Comparison of ENCODE assay signal across 1 cellular context in the genomic region with DNA sequence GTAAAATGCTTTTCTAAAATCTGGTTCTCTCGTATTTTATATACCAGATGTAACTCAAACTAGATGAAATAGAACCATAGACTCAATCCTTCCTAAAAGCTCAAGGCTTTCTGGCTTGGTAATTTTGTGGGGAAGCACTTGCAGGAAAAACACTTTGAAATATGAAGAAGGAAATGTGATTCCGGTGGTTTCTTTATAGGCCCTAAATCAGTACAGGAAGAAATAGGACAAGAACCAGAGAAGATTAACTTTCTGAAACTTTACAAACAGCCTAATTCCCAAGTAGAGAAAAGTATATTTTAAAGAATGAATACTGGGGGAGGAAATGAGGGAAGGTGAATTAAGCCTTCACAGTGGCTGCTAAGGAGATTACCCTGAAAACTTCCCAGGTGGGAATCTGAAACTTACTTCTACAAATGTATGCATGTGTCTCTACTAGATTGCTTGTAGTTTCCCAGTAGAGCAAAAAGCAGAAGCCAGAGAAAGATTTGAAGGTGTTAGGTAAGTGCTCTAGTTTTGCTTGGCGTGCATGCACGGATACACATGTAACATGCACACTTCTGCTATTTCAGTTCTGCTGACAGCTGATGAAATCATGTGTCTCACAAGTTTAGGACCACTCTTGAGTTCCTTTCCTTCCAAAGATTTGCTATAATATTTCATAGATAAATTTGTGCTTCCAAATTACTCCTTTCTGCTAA.
A peak's percentile ranks its signal among the peaks of the same experiment; 100 is the strongest.
TF ChIP-seq lines count a peak whose summit lies in the region.

No MANE protein-coding gene starts in this region.

TF ChIP-seq in GM12878, 131 proteins besides CTCF, POLR2A, EP300 and RAD21 (continued from another document):
- TF ChIP-seq, protein P1, sequence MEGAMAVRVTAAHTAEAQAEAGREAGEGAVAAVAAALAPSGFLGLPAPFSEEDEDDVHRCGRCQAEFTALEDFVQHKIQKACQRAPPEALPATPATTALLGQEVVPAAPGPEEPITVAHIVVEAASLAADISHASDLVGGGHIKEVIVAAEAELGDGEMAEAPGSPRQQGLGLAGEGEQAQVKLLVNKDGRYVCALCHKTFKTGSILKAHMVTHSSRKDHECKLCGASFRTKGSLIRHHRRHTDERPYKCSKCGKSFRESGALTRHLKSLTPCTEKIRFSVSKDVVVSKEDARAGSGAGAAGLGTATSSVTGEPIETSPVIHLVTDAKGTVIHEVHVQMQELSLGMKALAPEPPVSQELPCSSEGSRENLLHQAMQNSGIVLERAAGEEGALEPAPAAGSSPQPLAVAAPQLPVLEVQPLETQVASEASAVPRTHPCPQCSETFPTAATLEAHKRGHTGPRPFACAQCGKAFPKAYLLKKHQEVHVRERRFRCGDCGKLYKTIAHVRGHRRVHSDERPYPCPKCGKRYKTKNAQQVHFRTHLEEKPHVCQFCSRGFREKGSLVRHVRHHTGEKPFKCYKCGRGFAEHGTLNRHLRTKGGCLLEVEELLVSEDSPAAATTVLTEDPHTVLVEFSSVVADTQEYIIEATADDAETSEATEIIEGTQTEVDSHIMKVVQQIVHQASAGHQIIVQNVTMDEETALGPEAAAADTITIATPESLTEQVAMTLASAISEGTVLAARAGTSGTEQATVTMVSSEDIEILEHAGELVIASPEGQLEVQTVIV (IDR thresholded peaks at IDR 0.05; ENCODE audit: borderline replicate concordance, partially characterized antibody) = no peak
- TF ChIP-seq CBX3 (IDR thresholded peaks at IDR 0.05; ENCODE audit: borderline replicate concordance, low read depth) = no peak
- no peak for TF ChIP-seq SREBF2 (IDR thresholded peaks at IDR 0.05; ENCODE audit: low read length)
- TF ChIP-seq, protein P2, sequence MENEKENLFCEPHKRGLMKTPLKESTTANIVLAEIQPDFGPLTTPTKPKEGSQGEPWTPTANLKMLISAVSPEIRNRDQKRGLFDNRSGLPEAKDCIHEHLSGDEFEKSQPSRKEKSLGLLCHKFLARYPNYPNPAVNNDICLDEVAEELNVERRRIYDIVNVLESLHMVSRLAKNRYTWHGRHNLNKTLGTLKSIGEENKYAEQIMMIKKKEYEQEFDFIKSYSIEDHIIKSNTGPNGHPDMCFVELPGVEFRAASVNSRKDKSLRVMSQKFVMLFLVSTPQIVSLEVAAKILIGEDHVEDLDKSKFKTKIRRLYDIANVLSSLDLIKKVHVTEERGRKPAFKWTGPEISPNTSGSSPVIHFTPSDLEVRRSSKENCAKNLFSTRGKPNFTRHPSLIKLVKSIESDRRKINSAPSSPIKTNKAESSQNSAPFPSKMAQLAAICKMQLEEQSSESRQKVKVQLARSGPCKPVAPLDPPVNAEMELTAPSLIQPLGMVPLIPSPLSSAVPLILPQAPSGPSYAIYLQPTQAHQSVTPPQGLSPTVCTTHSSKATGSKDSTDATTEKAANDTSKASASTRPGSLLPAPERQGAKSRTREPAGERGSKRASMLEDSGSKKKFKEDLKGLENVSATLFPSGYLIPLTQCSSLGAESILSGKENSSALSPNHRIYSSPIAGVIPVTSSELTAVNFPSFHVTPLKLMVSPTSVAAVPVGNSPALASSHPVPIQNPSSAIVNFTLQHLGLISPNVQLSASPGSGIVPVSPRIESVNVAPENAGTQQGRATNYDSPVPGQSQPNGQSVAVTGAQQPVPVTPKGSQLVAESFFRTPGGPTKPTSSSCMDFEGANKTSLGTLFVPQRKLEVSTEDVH (IDR thresholded peaks at IDR 0.05; ENCODE audit: low read depth, partially characterized antibody) = no peak
- TF ChIP-seq TAF1 (IDR thresholded peaks at IDR 0.05; ENCODE audit: borderline replicate concordance, low read depth, low read length) = no peak
- no peak for TF ChIP-seq WRNIP1 (IDR thresholded peaks at IDR 0.05; ENCODE audit: borderline replicate concordance, low read depth, low read length)
- TF ChIP-seq MYC (IDR thresholded peaks at IDR 0.05; ENCODE audit: insufficient read depth, insufficient read length, insufficient replicate concordance, low read length, severe bottlenecking) = no peak
- peak; percentile 89; the same call in 1 of the 2 replicates for TF ChIP-seq CBX5 (IDR thresholded peaks at IDR 0.05; ENCODE audit: low read depth)
TF ChIP-seq in GM12878: peak in this region for 42.
